31 cellular contexts compared by ENCODE assay signal in the genomic region with DNA sequence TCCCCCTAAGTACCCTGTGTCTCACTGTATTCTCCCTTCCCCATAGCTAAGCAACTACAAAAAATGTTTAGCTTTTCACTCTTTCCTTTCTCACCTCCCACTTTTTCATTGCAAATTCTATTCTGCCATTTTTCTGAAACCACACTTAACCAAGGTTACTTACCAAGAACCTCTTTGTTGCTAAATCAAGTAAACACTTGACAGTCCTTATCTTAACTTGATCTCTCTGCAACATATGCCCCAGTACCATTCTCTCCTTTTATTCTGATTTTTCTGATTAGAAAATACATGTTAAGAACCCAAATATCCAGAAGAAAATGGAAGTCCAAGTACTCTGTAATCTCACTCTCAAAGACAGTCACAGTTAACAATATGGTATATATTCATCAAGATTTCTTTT.
"Had no signal": no experiment of that assay in that cellular context is flagged by ENCODE, and none has a peak within 500 bp of the region (broad histone marks: within the 10 kb centered on the region; RNA-seq: fewer than 3 reads in every experiment).

No MANE protein-coding gene starts in this region.

- DNase-seq: activated B cell treated with CpG ODN at 0.5 μM for 24 hours; activated CD4-positive, alpha-beta memory T cell treated with anti-CD3 and anti-CD28 coated beads for 36 hours; activated CD4-positive, alpha-beta T cell treated with anti-CD3 and anti-CD28 coated beads for 4 hours; activated CD4-positive, alpha-beta T cell treated with anti-CD3 and anti-CD28 coated beads, Interleukin-2, amount 10 ng/mL, durations not matched to agents 24 days and 14 days; activated CD4-positive, alpha-beta T cell treated with anti-CD3 and anti-CD28 coated beads, Interleukin-2, amount 50 U/mL, for 1 hour; activated CD4-positive, alpha-beta T cell treated with anti-CD3 and anti-CD28 coated beads, Interleukin-2, amount 50 U/mL, for 4 hours; activated CD4-positive, CD25-positive, alpha-beta regulatory T cell treated with anti-CD3 and anti-CD28 coated beads, Interleukin-2, amount 50 U/mL, for 72 hours; activated CD8-positive, alpha-beta memory T cell treated with anti-CD3 and anti-CD28 coated beads, Interleukin-2, amount 50 U/mL, for 4 hours; activated CD8-positive, alpha-beta T cell treated with anti-CD3 and anti-CD28 coated beads for 36 hours; activated effector memory CD4-positive, alpha-beta T cell treated with anti-CD3 and anti-CD28 coated beads, Interleukin-2, amount 50 U/mL, for 16 hours; activated naive CD4-positive, alpha-beta T cell treated with anti-CD3 and anti-CD28 coated beads, Interleukin-2, amount 10 ng/mL, durations not matched to agents 7 days and 5 days; activated naive CD4-positive, alpha-beta T cell treated with Interleukin-2 at 50 U/mL for 16 hours; activated naive CD8-positive, alpha-beta T cell treated with anti-CD3 and anti-CD28 coated beads, Interleukin-2, amount 10 ng/mL, durations not matched to agents 7 days and 5 days; activated naive CD8-positive, alpha-beta T cell treated with anti-CD3 and anti-CD28 coated beads, Interleukin-2, amount 50 U/mL, for 24 hours; activated T-cell treated with anti-CD3 and anti-CD28 coated beads for 4 hours; activated T-cell treated with anti-CD3 and anti-CD28 coated beads, Interleukin-2, amount 50 U/mL, for 1 hour; activated T-cell treated with anti-CD3 and anti-CD28 coated beads, Interleukin-2, amount 50 U/mL, for 4 hours; activated T-cell treated with anti-CD3 and anti-CD28 coated beads, Interleukin-2, amount 50 U/mL, for 72 hours; amniotic stem cell; aorta; body of pancreas; brain microvascular endothelial cell; cerebellar nuclear complex; T-helper 9 cell had no signal

- ATAC-seq: activated CD8-positive, alpha-beta T cell treated with anti-CD3 and anti-CD28 coated beads for 36 hours; activated naive CD8-positive, alpha-beta T cell treated with anti-CD3 and anti-CD28 coated beads, Interleukin-2, amount 50 U/mL, for 24 hours; activated T-cell treated with anti-CD3 and anti-CD28 coated beads, Interleukin-2, amount 50 U/mL, for 4 hours; activated T-cell treated with anti-CD3 and anti-CD28 coated beads, Interleukin-2, amount 50 U/mL, for 72 hours; activated T-helper 17 cell treated with anti-CD3 and anti-CD28 coated beads, Interleukin-2, amount 50 U/mL, for 72 hours; body of pancreas had no signal

- H3K27ac Mint-ChIP-seq: activated B cell treated with CpG ODN at 0.5 μM for 24 hours; activated CD4-positive, alpha-beta memory T cell treated with anti-CD3 and anti-CD28 coated beads for 36 hours; activated CD4-positive, alpha-beta T cell treated with anti-CD3 and anti-CD28 coated beads, Interleukin-2, amount 10 ng/mL, durations not matched to agents 24 days and 14 days; activated CD8-positive, alpha-beta T cell treated with anti-CD3 and anti-CD28 coated beads for 36 hours; activated naive CD4-positive, alpha-beta T cell treated with anti-CD3 and anti-CD28 coated beads, Interleukin-2, amount 10 ng/mL, durations not matched to agents 7 days and 5 days; activated naive CD4-positive, alpha-beta T cell treated with anti-CD3 and anti-CD28 coated beads, Interleukin-2, amount 50 U/mL, for 24 hours; activated naive CD8-positive, alpha-beta T cell; activated naive CD8-positive, alpha-beta T cell treated with anti-CD3 and anti-CD28 coated beads, Interleukin-2, amount 10 ng/mL, durations not matched to agents 7 days and 5 days; activated naive CD8-positive, alpha-beta T cell treated with anti-CD3 and anti-CD28 coated beads, Interleukin-2, amount 50 U/mL, for 24 hours; activated T-cell treated with anti-CD3 and anti-CD28 coated beads, Interleukin-2, amount 50 U/mL, for 72 hours; activated T-helper 1 cell treated with anti-CD3 and anti-CD28 coated beads, Interleukin-12 subunit alpha, Interleukin-12 subunit beta, Interleukin-2, Interleukin-4 antibody, amounts not matched to agents 30 ng/mL and 10 ng/mL and 1 ng/mL, durations not matched to agents 14 hours and 24 hours and 36 hours; activated T-helper 17 cell treated with anti-CD3 and anti-CD28 coated beads, Interleukin-2, amount 50 U/mL, for 72 hours; T-helper 1 cell treated with Interleukin-12 subunit alpha and Interleukin-12 subunit beta and Interleukin-4 antibody, amounts not matched to agents 30 μg/mL and 1 μg/mL, for 36 hours; T-helper 2 cell treated with Interferon-gamma antibody and Interleukin-4, amounts not matched to agents 5 μg/mL and 100 μg/mL, for 36 hours had no signal

- H3K4me1 Mint-ChIP-seq: activated CD4-positive, alpha-beta T cell treated with anti-CD3 and anti-CD28 coated beads, Interleukin-2, amount 10 ng/mL, durations not matched to agents 24 days and 14 days; activated naive CD4-positive, alpha-beta T cell treated with anti-CD3 and anti-CD28 coated beads, Interleukin-2, amount 10 ng/mL, durations not matched to agents 7 days and 5 days; activated naive CD4-positive, alpha-beta T cell treated with anti-CD3 and anti-CD28 coated beads, Interleukin-2, amount 50 U/mL, for 24 hours; activated naive CD8-positive, alpha-beta T cell treated with anti-CD3 and anti-CD28 coated beads, Interleukin-2, amount 10 ng/mL, durations not matched to agents 7 days and 5 days; activated naive CD8-positive, alpha-beta T cell treated with anti-CD3 and anti-CD28 coated beads, Interleukin-2, amount 50 U/mL, for 24 hours; activated T-helper 17 cell treated with anti-CD3 and anti-CD28 coated beads, Interleukin-2, amount 50 U/mL, for 72 hours; central memory CD8-positive, alpha-beta T cell had no signal

- H3K27me3 Mint-ChIP-seq: activated B cell treated with CpG ODN at 0.5 μM for 24 hours; activated naive CD4-positive, alpha-beta T cell treated with anti-CD3 and anti-CD28 coated beads, Interleukin-2, amount 50 U/mL, for 24 hours had no signal

- H3K36me3 Mint-ChIP-seq: activated CD4-positive, alpha-beta memory T cell treated with anti-CD3 and anti-CD28 coated beads for 36 hours; activated naive CD4-positive, alpha-beta T cell treated with anti-CD3 and anti-CD28 coated beads, Interleukin-2, amount 10 ng/mL, durations not matched to agents 7 days and 5 days had no signal

- H3K4me3 Mint-ChIP-seq: activated B cell treated with CpG ODN at 0.5 μM for 24 hours; activated CD4-positive, alpha-beta memory T cell treated with anti-CD3 and anti-CD28 coated beads for 36 hours; activated CD4-positive, alpha-beta T cell treated with anti-CD3 and anti-CD28 coated beads, Interleukin-2, amount 10 ng/mL, durations not matched to agents 24 days and 14 days; activated CD8-positive, alpha-beta T cell treated with anti-CD3 and anti-CD28 coated beads for 36 hours; activated naive CD4-positive, alpha-beta T cell treated with anti-CD3 and anti-CD28 coated beads, Interleukin-2, amount 10 ng/mL, durations not matched to agents 7 days and 5 days; activated naive CD4-positive, alpha-beta T cell treated with anti-CD3 and anti-CD28 coated beads, Interleukin-2, amount 50 U/mL, for 24 hours; activated naive CD8-positive, alpha-beta T cell; activated naive CD8-positive, alpha-beta T cell treated with anti-CD3 and anti-CD28 coated beads, Interleukin-2, amount 10 ng/mL, durations not matched to agents 7 days and 5 days; activated naive CD8-positive, alpha-beta T cell treated with anti-CD3 and anti-CD28 coated beads, Interleukin-2, amount 50 U/mL, for 24 hours; activated T-cell treated with anti-CD3 and anti-CD28 coated beads, Interleukin-2, amount 50 U/mL, for 4 hours; activated T-cell treated with anti-CD3 and anti-CD28 coated beads, Interleukin-2, amount 50 U/mL, for 72 hours; activated T-helper 1 cell treated with anti-CD3 and anti-CD28 coated beads, Interleukin-12 subunit alpha, Interleukin-12 subunit beta, Interleukin-2, Interleukin-4 antibody, amounts not matched to agents 30 ng/mL and 10 ng/mL and 1 ng/mL, durations not matched to agents 14 hours and 24 hours and 36 hours; activated T-helper 17 cell treated with anti-CD3 and anti-CD28 coated beads, Interleukin-2, amount 50 U/mL, for 72 hours; central memory CD8-positive, alpha-beta T cell; T-helper 1 cell treated with Interleukin-12 subunit alpha and Interleukin-12 subunit beta and Interleukin-4 antibody, amounts not matched to agents 30 μg/mL and 1 μg/mL, for 36 hours; T-helper 2 cell treated with Interferon-gamma antibody and Interleukin-4, amounts not matched to agents 5 μg/mL and 100 μg/mL, for 36 hours had no signal
